Comparison of ENCODE assay signal across 25 cellular contexts in genomic region chr7:46191296-46191695, GRCh38.
DNase-seq lines count a peak whose midpoint lies in the region; TF ChIP-seq lines count a peak whose summit lies in the region.
"Had no signal": no experiment of that assay in that cellular context is flagged by ENCODE, and none has a peak within 500 bp of the region (broad histone marks: within the 10 kb centered on the region; RNA-seq: fewer than 3 reads in every experiment).

No MANE protein-coding gene starts in this region.

- H4K20me1 ChIP-seq in mammary epithelial cell (ENCODE audit: insufficient read depth, low read length), result no peaks in the 10 kb centered on the region

- H4K91ac ChIP-seq in neuronal stem cell (ENCODE audit: low read depth, low read length, poor library complexity), result no peak overlapping the region

- H3K4me3 ChIP-seq in mammary epithelial cell (replicated peaks in 1 of 3; ENCODE audit: insufficient read depth in 1 of 3, low read depth in 2 of 3, low read length in 3 of 3), result no peak overlapping the region
- no peak overlapping the region for H3K4me3 ChIP-seq in breast epithelium
- H3K4me3 ChIP-seq in SJSA1, result no peak overlapping the region
- H3K4me3 ChIP-seq in neuronal stem cell (ENCODE audit: low read length in 2 of 2), result no peak overlapping the region
- H3K4me3 ChIP-seq in vagina, result no peak overlapping the region
- H3K4me3 ChIP-seq: K562 had no signal

- H3K27me3 ChIP-seq in mammary epithelial cell (ENCODE audit: insufficient read depth, low read length), result no peaks in the 10 kb centered on the region
- H3K27me3 ChIP-seq in breast epithelium, result no peaks in the 10 kb centered on the region
- no peaks in the 10 kb centered on the region for H3K27me3 ChIP-seq in SJSA1 (replicated peaks)
- H3K27me3 ChIP-seq in neuronal stem cell (ENCODE audit: control insufficient read depth in 3 of 3, insufficient read depth in 3 of 3, low read depth in 1 of 3, low read length in 3 of 3), result no peaks in the 10 kb centered on the region
- no peaks in the 10 kb centered on the region for H3K27me3 ChIP-seq in vagina

- no peak overlapping the region for H2AK5ac ChIP-seq in neuronal stem cell (ENCODE audit: low read depth, low read length)

- H3K18ac ChIP-seq in neuronal stem cell (ENCODE audit: low read length), result peak overlapping the region; percentile 16

- WGBS in mammary epithelial cell (ENCODE audit: low coverage, missing lambda C conversion rate), result 97% methylated on average over 3 of the region's 3 CpGs
- no CpG with 5 or more reads among the region's 3 CpGs for WGBS in neuronal stem cell (ENCODE audit: extremely low coverage in 2 of 2, insufficient read length in 2 of 2, insufficient replicate concordance in 1 of 2), 2 donors

- dilution Hi-C loops in mammary epithelial cell (cut with HindIII; ENCODE audit: low sequenced_read_pairs), result no loop called here

- no peak overlapping the region for H3K4ac ChIP-seq in neuronal stem cell (ENCODE audit: low read length)

- H2AFZ ChIP-seq in mammary epithelial cell (ENCODE audit: low read depth, low read length) (peak overlapping the region; percentile 24), neuronal stem cell (ENCODE audit: low read length) (no peak overlapping the region)

- no peak overlapping the region for H2BK5ac ChIP-seq in neuronal stem cell (ENCODE audit: low read length)

- peak overlapping the region; percentile 22 for H3K9ac ChIP-seq in mammary epithelial cell (ENCODE audit: insufficient read depth, low read length)
- H3K9ac ChIP-seq in neuronal stem cell (ENCODE audit: low read depth, low read length, poor library complexity), result no peak overlapping the region

- H3K36me3 ChIP-seq in mammary epithelial cell (ENCODE audit: insufficient read depth, low read length) (no peaks in the 10 kb centered on the region), breast epithelium (no peaks in the 10 kb centered on the region), SJSA1 (no peaks in the 10 kb centered on the region), neuronal stem cell (replicated peaks in 1 of 2; ENCODE audit: control insufficient read depth in 2 of 2, insufficient read depth in 2 of 2, low read length in 2 of 2) (no peaks in the 10 kb centered on the region), vagina (no peaks in the 10 kb centered on the region)

- H3K23ac ChIP-seq in neuronal stem cell (ENCODE audit: low read depth, low read length, poor library complexity), result no peak overlapping the region

- intact Hi-C loops in mammary epithelial cell (cut with micrococcal nuclease), result no loop called here
- intact Hi-C loops in breast epithelium (cut with DNase I; ENCODE audit: low total_unique reads), result loop anchor here (1.0 kb wide), 1 partner anchor 38 kb away; no protein-coding TSS in a partner anchor
- intact Hi-C loops in vagina (cut with DNase I), result no loop called here

- peaks cover 24% of the 10 kb centered on the region for H3K4me1 ChIP-seq in mammary epithelial cell (ENCODE audit: insufficient read depth, low read length)
- H3K4me1 ChIP-seq in breast epithelium, result no peaks in the 10 kb centered on the region
- peaks cover 46% of the 10 kb centered on the region for H3K4me1 ChIP-seq in SJSA1 (replicated peaks)
- peaks cover 0 to 5% of the 10 kb centered on the region in 2 donors for H3K4me1 ChIP-seq in neuronal stem cell (ENCODE audit: control insufficient read depth in 2 of 2, insufficient read depth in 1 of 2, low read depth in 1 of 2, low read length in 2 of 2)
- H3K4me1 ChIP-seq in vagina, result no peaks in the 10 kb centered on the region

- H3K9me3 ChIP-seq in mammary epithelial cell (replicated peaks; ENCODE audit: insufficient read depth, low read length) (no peaks in the 10 kb centered on the region), breast epithelium (no peaks in the 10 kb centered on the region), SJSA1 (replicated peaks) (no peaks in the 10 kb centered on the region), neuronal stem cell (replicated peaks in 1 of 2; ENCODE audit: control insufficient read depth in 2 of 2, insufficient read depth in 1 of 2, low read depth in 1 of 2, low read length in 2 of 2) (no peaks in the 10 kb centered on the region), vagina (no peaks in the 10 kb centered on the region)

- H3K4me2 ChIP-seq in mammary epithelial cell (ENCODE audit: insufficient read depth, low read depth, low read length) (peak overlapping the region; percentile 29), neuronal stem cell (ENCODE audit: insufficient read depth, low read length, poor library complexity, severe bottlenecking) (no peak overlapping the region)

- CTCF ChIA-PET in mammary epithelial cell (lab: Charles Lee; ENCODE audit: low non-redundant PET), result no interaction called here

- H3K27ac ChIP-seq in mammary epithelial cell (ENCODE audit: insufficient read depth, low read depth, low read length), result peak overlapping the region; percentile 86
- H3K27ac ChIP-seq in breast epithelium, result no peak overlapping the region
- H3K27ac ChIP-seq in SJSA1, result peak overlapping the region; percentile 90
- no peak overlapping the region for H3K27ac ChIP-seq in neuronal stem cell (replicated peaks; ENCODE audit: low read length)
- no peak overlapping the region for H3K27ac ChIP-seq in vagina

- TF ChIP-seq POLR2A in breast epithelium (IDR thresholded peaks at IDR 0.05) (no peak), vagina (IDR thresholded peaks at IDR 0.05) (no peak)

- no peak for DNase-seq in mammary epithelial cell
- DNase-seq in breast epithelium (ENCODE audit: low spot score in 2 of 2), result no peak
- DNase-seq in SJSA1 (ENCODE audit: low read depth in 1 of 2, low spot score in 2 of 2), result no peak
- no peak for DNase-seq in neuronal stem cell (ENCODE audit: low spot score)
- DNase-seq in vagina (ENCODE audit: extremely low spot score in 2 of 2), result peak; percentile 58 to 93
- DNase-seq in NCI-H345 treated with DMSO at 0.1 percent for 48 hours (lab: John Stamatoyannopoulos, UW; ENCODE audit: unreplicated experiment), result no peak
- DNase-seq in RKO (ENCODE audit: low spot score), result no peak
- DNase-seq in hepatic stellate cell (ENCODE audit: low spot score), result no peak
- DNase-seq: 8988T, ACHN, Calu3, DMS79 treated with DMSO at 0.1 percent for 48 hours, GOT3, Kasumi-1, NCI-H1092 treated with DMSO at 0.1 percent for 48 hours, NCI-H1436, NCI-H187, NCI-H2081 treated with DMSO at 0.1 percent for 48 hours, NCI-H2171, NCI-H510A treated with DMSO at 0.1 percent for 48 hours, NCI-H748 treated with DMSO at 0.1 percent for 48 hours, RPMI8226, SHP77, SW 1271 had no signal

- no peak for TF ChIP-seq CTCF in mammary epithelial cell (conservative IDR thresholded peaks at IDR 0.05 in 1 of 2, IDR thresholded peaks at IDR 0.05 in 1 of 2; ENCODE audit: extremely low read depth in 1 of 2, insufficient read depth in 1 of 2, low read depth in 1 of 2, low read length in 2 of 2)
- no peak for TF ChIP-seq CTCF in breast epithelium (IDR thresholded peaks at IDR 0.05)
- no peak for TF ChIP-seq CTCF in vagina (IDR thresholded peaks at IDR 0.05)

- no peak overlapping the region for H3K14ac ChIP-seq in neuronal stem cell (ENCODE audit: low read length)

- H3K79me2 ChIP-seq in mammary epithelial cell (ENCODE audit: insufficient read depth, low read length), result no peaks in the 10 kb centered on the region

- no peaks in the 10 kb centered on the region for H3K79me1 ChIP-seq in neuronal stem cell (ENCODE audit: low read depth, low read length)

- no TSS peak for BruUV-seq in mammary epithelial cell (replicated peaks; lab: Mats Ljungman, UMichigan)

- no peak overlapping the region for H2BK12ac ChIP-seq in neuronal stem cell (ENCODE audit: low read length)

- in situ Hi-C loops in mammary epithelial cell (cut with MboI; ENCODE audit: low sequenced_read_pairs in 2 of 2), result no loop called here

- no peak overlapping the region for H4K8ac ChIP-seq in neuronal stem cell (ENCODE audit: low read depth, low read length)

- no peak overlapping the region for H2BK120ac ChIP-seq in neuronal stem cell (ENCODE audit: low read depth, low read length)

- H2BK15ac ChIP-seq in neuronal stem cell (ENCODE audit: low read length), result peak overlapping the region; percentile 24

Comparison
In these comparisons a context has a peak if more than half of its experiments do, and no peak if none do; other contexts are left out.
1. H3K27ac ChIP-seq: peak in mammary epithelial cell (single experiment) and SJSA1 (single experiment); none in breast epithelium (0 of 2), neuronal stem cell (single experiment) and vagina (single experiment).
2. DNase-seq: peak in vagina (2 of 2); none in mammary epithelial cell (single experiment), breast epithelium (0 of 2), SJSA1 (0 of 2), neuronal stem cell (single experiment), NCI-H345 treated with DMSO at 0.1 percent for 48 hours (single experiment), RKO (single experiment) and hepatic stellate cell (single experiment).